13 cellular contexts compared by ENCODE assay signal in the genomic region with DNA sequence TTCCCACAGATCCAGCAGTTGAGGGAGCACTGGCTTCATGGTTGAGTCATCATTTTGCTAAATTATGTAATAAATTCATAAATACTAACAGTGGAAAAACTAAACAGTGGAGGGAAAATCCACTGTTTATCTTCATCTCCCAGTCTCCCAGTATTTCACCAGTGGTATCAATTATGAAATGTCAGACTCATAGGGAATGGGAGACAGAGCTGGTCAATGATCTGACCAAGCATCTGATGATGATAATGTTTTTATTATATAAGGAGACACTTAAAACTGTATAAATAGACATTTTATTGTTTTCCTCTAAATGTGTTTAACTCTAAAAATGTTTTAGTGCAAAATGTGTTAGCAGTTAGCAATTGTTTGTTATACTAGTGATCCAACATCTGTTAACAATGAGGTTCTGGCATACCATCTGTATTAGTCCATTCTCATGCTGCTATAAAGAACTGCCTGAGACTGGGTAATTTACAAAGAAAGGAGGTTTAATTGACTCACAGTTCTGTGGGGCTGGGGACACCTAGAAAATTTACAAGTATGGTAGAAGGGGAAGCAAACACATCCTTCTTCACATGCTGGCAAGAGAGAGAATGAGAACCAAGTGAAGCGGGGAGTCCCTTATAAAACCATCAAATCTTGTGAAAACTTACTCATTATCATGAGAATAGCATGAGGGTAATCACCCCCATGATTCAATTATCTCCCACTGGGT. TPM values are rescaled to one million over a fixed set of nuclear protein-coding genes. Genes with fewer than 3 reads are reported as not detected.
A peak's percentile ranks its signal among the peaks of the same experiment; 100 is the strongest.
DNase-seq lines count a peak whose midpoint lies in the region; ATAC-seq and TF ChIP-seq lines count a peak whose summit lies in the region.
"Had no signal": no experiment of that assay in that cellular context is flagged by ENCODE, and none has a peak within 500 bp of the region (broad histone marks: within the 10 kb centered on the region; RNA-seq: fewer than 3 reads in every experiment).

No MANE protein-coding gene starts in this region.

- H3K4me3 ChIP-seq in RWPE2 (ENCODE audit: severe bottlenecking) (no peak overlapping the region), testis (no peak overlapping the region)
- H3K4me3 ChIP-seq: SJCRH30, skin epidermis had no signal

- H3K9me3 ChIP-seq in RWPE2 (ENCODE audit: severe bottlenecking): no peaks in the 10 kb centered on the region
- H3K9me3 ChIP-seq in testis: no peaks in the 10 kb centered on the region
- H3K9me3 ChIP-seq: SJCRH30 had no signal

- H3K36me3 ChIP-seq in RWPE2 (ENCODE audit: low read depth): no peaks in the 10 kb centered on the region
- H3K36me3 ChIP-seq in testis (ENCODE audit: low read depth, missing control alignments): no peaks in the 10 kb centered on the region
- H3K36me3 ChIP-seq: SJCRH30 had no signal

- POLR2A ChIA-PET in activated CD4-positive, alpha-beta T cell treated with anti-CD3 and anti-CD28 coated beads for 36 hours (lab: Charles Lee): no interaction called here

- H3K4me1 Mint-ChIP-seq in activated CD4-positive, alpha-beta T cell treated with anti-CD3 and anti-CD28 coated beads for 36 hours: peaks cover 37% of the 10 kb centered on the region
- peaks cover 34% of the 10 kb centered on the region for H3K4me1 Mint-ChIP-seq in stimulated activated naive CD8-positive, alpha-beta T cell treated with anti-CD3 and anti-CD28 coated beads, Interleukin-15, amount 100 ng/mL, for 72 hours

- TF ChIP-seq POLR2A in testis (IDR thresholded peaks at IDR 0.05): no peak

- peak; percentile 42 for ATAC-seq in activated CD4-positive, alpha-beta T cell treated with anti-CD3 and anti-CD28 coated beads for 36 hours
- ATAC-seq in RWPE2 (ENCODE audit: low read depth): 0 out of 3 replicates have a peak, but pooled peaks have one; percentile 25
- peak; percentile 14 for ATAC-seq in stimulated activated naive CD8-positive, alpha-beta T cell treated with anti-CD3 and anti-CD28 coated beads, Interleukin-15, amount 100 ng/mL, for 72 hours
- ATAC-seq in GM18867 (IDR thresholded peaks at IDR 0.05; ENCODE audit: unreplicated experiment): no peak
- ATAC-seq: activated CD8-positive, alpha-beta memory T cell treated with anti-CD3 and anti-CD28 coated beads, Interleukin-2, amount 10 ng/mL, durations not matched to agents 7 days and 5 days had no signal

- no peak overlapping the region for H3K27ac Mint-ChIP-seq in activated CD4-positive, alpha-beta T cell treated with anti-CD3 and anti-CD28 coated beads for 36 hours
- H3K27ac Mint-ChIP-seq in stimulated activated naive CD8-positive, alpha-beta T cell treated with anti-CD3 and anti-CD28 coated beads, Interleukin-15, amount 100 ng/mL, for 72 hours: no peak overlapping the region
- H3K27ac Mint-ChIP-seq: activated CD8-positive, alpha-beta memory T cell treated with anti-CD3 and anti-CD28 coated beads, Interleukin-2, amount 10 ng/mL, durations not matched to agents 7 days and 5 days; activated naive CD8-positive, alpha-beta T cell had no signal

- peaks cover 3% of the 10 kb centered on the region for H3K36me3 Mint-ChIP-seq in activated CD4-positive, alpha-beta T cell treated with anti-CD3 and anti-CD28 coated beads for 36 hours (ENCODE audit: low read depth)
- H3K36me3 Mint-ChIP-seq: activated naive CD8-positive, alpha-beta T cell had no signal

- no peaks in the 10 kb centered on the region for H3K27me3 ChIP-seq in RWPE2 (ENCODE audit: insufficient read depth, poor library complexity, severe bottlenecking)
- no peaks in the 10 kb centered on the region for H3K27me3 ChIP-seq in testis
- H3K27me3 ChIP-seq: SJCRH30 had no signal

- H3K4me1 ChIP-seq in RWPE2 (ENCODE audit: insufficient read depth, poor library complexity, severe bottlenecking): no peaks in the 10 kb centered on the region
- H3K4me1 ChIP-seq in testis: no peaks in the 10 kb centered on the region
- H3K4me1 ChIP-seq: SJCRH30 had no signal

- CTCF ChIA-PET in activated CD4-positive, alpha-beta T cell treated with anti-CD3 and anti-CD28 coated beads for 36 hours (lab: Charles Lee): interaction anchor here (1.2 kb wide), 2 partner anchors 11 to 63 kb away, joined by 3 read pairs; no protein-coding TSS in a partner anchor

- H3K27ac ChIP-seq in RWPE2 (ENCODE audit: poor library complexity, severe bottlenecking): no peak overlapping the region
- no peak overlapping the region for H3K27ac ChIP-seq in testis
- H3K27ac ChIP-seq: SJCRH30 had no signal

- TF ChIP-seq CTCF in RWPE2 (IDR thresholded peaks at IDR 0.05; ENCODE audit: poor library complexity, severe bottlenecking) (no peak), testis (IDR thresholded peaks at IDR 0.05) (no peak)

- no peak overlapping the region for H3K4me3 Mint-ChIP-seq in activated CD4-positive, alpha-beta T cell treated with anti-CD3 and anti-CD28 coated beads for 36 hours
- no peak overlapping the region for H3K4me3 Mint-ChIP-seq in stimulated activated naive CD8-positive, alpha-beta T cell treated with anti-CD3 and anti-CD28 coated beads, Interleukin-15, amount 100 ng/mL, for 72 hours
- H3K4me3 Mint-ChIP-seq: activated CD8-positive, alpha-beta memory T cell treated with anti-CD3 and anti-CD28 coated beads, Interleukin-2, amount 10 ng/mL, durations not matched to agents 7 days and 5 days; activated naive CD8-positive, alpha-beta T cell had no signal

- no peaks in the 10 kb centered on the region for H3K27me3 Mint-ChIP-seq in activated CD4-positive, alpha-beta T cell treated with anti-CD3 and anti-CD28 coated beads for 36 hours
- no peaks in the 10 kb centered on the region for H3K27me3 Mint-ChIP-seq in stimulated activated naive CD8-positive, alpha-beta T cell treated with anti-CD3 and anti-CD28 coated beads, Interleukin-15, amount 100 ng/mL, for 72 hours
- H3K27me3 Mint-ChIP-seq: activated CD8-positive, alpha-beta memory T cell treated with anti-CD3 and anti-CD28 coated beads, Interleukin-2, amount 10 ng/mL, durations not matched to agents 7 days and 5 days; activated naive CD8-positive, alpha-beta T cell had no signal

- intact Hi-C loops in activated CD4-positive, alpha-beta T cell treated with anti-CD3 and anti-CD28 coated beads for 36 hours (cut with DNase I, micrococcal nuclease): no loop called here
- intact Hi-C loops in testis (cut with DNase I; ENCODE audit: low total_unique reads): no loop called here

- DNase-seq in activated CD4-positive, alpha-beta T cell treated with anti-CD3 and anti-CD28 coated beads for 36 hours: no peak
- DNase-seq in activated CD4-positive, alpha-beta T cell treated with anti-CD3 and anti-CD28 coated beads, Interleukin-2, amount 50 U/mL, for 48 hours: no peak
- DNase-seq in RWPE2 (ENCODE audit: low spot score): no peak
- peak; percentile 71 for DNase-seq in fibroblast of gingiva (ENCODE audit: low read depth)
- DNase-seq in stimulated activated naive CD8-positive, alpha-beta T cell treated with anti-CD3 and anti-CD28 coated beads, Interleukin-15, amount 100 ng/mL, for 72 hours: no peak
- DNase-seq in testis: no peak
- no peak for DNase-seq in T-helper 1 cell
- DNase-seq: activated CD8-positive, alpha-beta memory T cell treated with anti-CD3 and anti-CD28 coated beads, Interleukin-2, amount 10 ng/mL, durations not matched to agents 7 days and 5 days; MV-4-11; SJCRH30 had no signal

- H3K9me3 Mint-ChIP-seq in activated CD4-positive, alpha-beta T cell treated with anti-CD3 and anti-CD28 coated beads for 36 hours (ENCODE audit: low read depth): peaks cover 2% of the 10 kb centered on the region
- H3K9me3 Mint-ChIP-seq in stimulated activated naive CD8-positive, alpha-beta T cell treated with anti-CD3 and anti-CD28 coated beads, Interleukin-15, amount 100 ng/mL, for 72 hours: peaks cover 4 to 10% of the 10 kb centered on the region in 2 donors

- WGBS in testis, 2 donors: 94 to 100% methylated on average over 1 of the region's 1 CpG

RNA-seq across cellular contexts. Expression of gene REEP5, which starts 11.8 kb away (rescaled TPM):
- 10 to 100 TPM; 44.3 to 50.4 TPM for total RNA-seq in activated CD4-positive, alpha-beta T cell treated with anti-CD3 and anti-CD28 coated beads for 36 hours
- 10 to 100 TPM; 33.3 to 34.2 TPM for total RNA-seq in testis
- polyA plus RNA-seq in testis (ENCODE audit: insufficient read depth, low read depth, low replicate concordance): 75.6 TPM

RNA-seq across cellular contexts. Expression of gene DCP2, which starts 42.8 kb away (rescaled TPM):
- 100 to 1,000 TPM in 1 of 2 experiments, 10 to 100 TPM in 1; 94.0 to 101 TPM for total RNA-seq in activated CD4-positive, alpha-beta T cell treated with anti-CD3 and anti-CD28 coated beads for 36 hours
- total RNA-seq in testis: 10 to 100 TPM; 32.4 to 36.8 TPM
- polyA plus RNA-seq in testis (ENCODE audit: insufficient read depth, low read depth, low replicate concordance): 19.8 TPM
